16 cellular contexts compared by ENCODE assay signal in the genomic region with DNA sequence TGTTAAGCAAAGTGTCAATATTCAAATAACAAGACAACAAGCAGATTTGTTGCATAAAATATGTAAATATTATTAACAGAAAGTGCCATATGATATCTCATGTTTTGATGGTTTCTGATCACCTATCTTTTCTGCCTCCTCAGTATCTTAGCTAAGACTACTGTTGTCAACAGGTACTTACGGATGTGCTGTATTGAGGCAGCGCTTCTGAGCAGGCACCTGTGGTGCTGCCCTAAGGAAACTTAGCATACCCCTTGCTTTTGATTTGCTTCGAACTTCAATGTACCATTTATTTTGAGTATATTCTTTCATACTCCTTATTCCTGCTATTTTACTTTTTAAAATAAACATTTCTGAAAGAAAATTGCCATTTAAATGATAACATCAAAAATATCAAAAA. TPM values are rescaled to one million over a fixed set of nuclear protein-coding genes. Genes with fewer than 3 reads are reported as not detected.
DNase-seq lines count a peak whose midpoint lies in the region; ATAC-seq and TF ChIP-seq lines count a peak whose summit lies in the region.
"Had no signal": no experiment of that assay in that cellular context is flagged by ENCODE, and none has a peak within 500 bp of the region (broad histone marks: within the 10 kb centered on the region; RNA-seq: fewer than 3 reads in every experiment).

No MANE protein-coding gene starts in this region.

- intact Hi-C loops in heart left ventricle (cut with DNase I): loop anchor here in 8 of 10 donors (5.0 to 10.0 kb wide), 13 partner anchors 38 to 383 kb away; no protein-coding TSS in a partner anchor
- intact Hi-C loops in left cardiac atrium (cut with DNase I): loop anchor here in 1 of 2 donors (10.0 kb wide), 2 partner anchors 255 to 315 kb away; no protein-coding TSS in a partner anchor
- intact Hi-C loops in Panc1 (cut with micrococcal nuclease; ENCODE audit: unreplicated experiment): loop anchor here (5.0 to 10.0 kb wide), 4 partner anchors 125 to 705 kb away; no protein-coding TSS in a partner anchor
- intact Hi-C loops in right cardiac atrium (cut with DNase I): loop anchor here in 2 of 4 donors (10.0 kb wide), 2 partner anchors 315 to 385 kb away; no protein-coding TSS in a partner anchor
- intact Hi-C loops in testis (cut with DNase I; ENCODE audit: low total_unique reads): no loop called here
- intact Hi-C loops in sciatic nerve (cut with DNase I): no loop called here

- peak overlapping the region in 3 of 12 donors; percentile 1 to 79 (median 17) for H3K4me3 ChIP-seq in heart left ventricle
- no peak overlapping the region for H3K4me3 ChIP-seq in Panc1 (ENCODE audit: low read depth in 2 of 2, low read length in 2 of 2)
- H3K4me3 ChIP-seq in right cardiac atrium (ENCODE audit: low read length): peak overlapping the region; percentile 35
- no peak overlapping the region for H3K4me3 ChIP-seq in testis

- H3K27ac ChIP-seq in heart left ventricle (peak overlapping the region in 9 of 12 donors; percentile 16 to 96 (median 90)), Panc1 (ENCODE audit: low read length) (peak overlapping the region; percentile 99; the same call in 1 of the 2 replicates), right cardiac atrium (ENCODE audit: low read length) (peak overlapping the region; percentile 58), testis (peak overlapping the region; percentile 26 to 93)

- no peak for TF ChIP-seq CTCF in heart left ventricle (IDR thresholded peaks at IDR 0.05)
- TF ChIP-seq CTCF in Panc1 (IDR thresholded peaks at IDR 0.05): no peak
- TF ChIP-seq CTCF in testis (IDR thresholded peaks at IDR 0.05): no peak

- in situ Hi-C loops in Panc1 (cut with HindIII; ENCODE audit: low pct_unique_long_range_greater_than_20kb, low sequenced_read_pairs): no loop called here

- CTCF ChIA-PET in Panc1 (lab: Charles Lee): no interaction called here

- no peak for DNase-seq in heart left ventricle
- DNase-seq in left cardiac atrium: no peak
- no peak for DNase-seq in Panc1 (ENCODE audit: low read depth, low spot score)
- no peak for DNase-seq in right cardiac atrium
- no peak for DNase-seq in testis
- no peak for DNase-seq in sciatic nerve (ENCODE audit: low spot score)
- DNase-seq in NCI-H2107 (lab: John Stamatoyannopoulos, UW): no peak
- DNase-seq: Caco-2, DMS53, NCI-H1092 treated with DMSO at 0.1 percent for 48 hours, NCI-H1694, NCI-H446 treated with DMSO at 0.1 percent for 48 hours, NCI-H82 had no signal

- 77 to 83% (median 80%) methylated on average over 3 of the region's 3 CpGs for WGBS in heart left ventricle, 4 donors
- WGBS in right cardiac atrium: 84% methylated on average over 3 of the region's 3 CpGs
- 86 to 93% methylated on average over 3 of the region's 3 CpGs for WGBS in testis, 2 donors

- H3K4me1 ChIP-seq in heart left ventricle: peaks cover 0 to 57% (median 14%) of the 10 kb centered on the region in 12 donors
- peaks cover 48% of the 10 kb centered on the region for H3K4me1 ChIP-seq in Panc1 (ENCODE audit: control insufficient read depth, insufficient read depth, low read length)
- no peaks in the 10 kb centered on the region for H3K4me1 ChIP-seq in right cardiac atrium (ENCODE audit: control insufficient read depth, insufficient read depth, low read length)
- no peaks in the 10 kb centered on the region for H3K4me1 ChIP-seq in testis
- H3K4me1 ChIP-seq: Caco-2 had no signal

- ATAC-seq in heart left ventricle: no peak
- ATAC-seq in left cardiac atrium: no peak
- ATAC-seq in Panc1: no peak
- ATAC-seq in right cardiac atrium: no peak
- no peak for ATAC-seq in HG03432 (IDR thresholded peaks at IDR 0.05; ENCODE audit: unreplicated experiment)
- no peak for ATAC-seq in sciatic nerve
- ATAC-seq: HCT116 had no signal

- TF ChIP-seq POLR2A in heart left ventricle (IDR thresholded peaks at IDR 0.05) (no peak), testis (IDR thresholded peaks at IDR 0.05) (no peak)

- POLR2A ChIA-PET in Panc1 (lab: Charles Lee): no interaction called here

- H3K9me3 ChIP-seq in heart left ventricle (no peaks in the 10 kb centered on the region), Panc1 (ENCODE audit: control insufficient read depth, insufficient read depth, low read depth, low read length) (no peaks in the 10 kb centered on the region), right cardiac atrium (ENCODE audit: control insufficient read depth, low read length) (no peaks in the 10 kb centered on the region), testis (no peaks in the 10 kb centered on the region)
- H3K9me3 ChIP-seq: Caco-2 had no signal

- H3K36me3 ChIP-seq in heart left ventricle (no peaks in the 10 kb centered on the region), Panc1 (ENCODE audit: control insufficient read depth, insufficient read depth, low read length) (no peaks in the 10 kb centered on the region; the same call in 1 of the 2 replicates), testis (ENCODE audit: low read depth, missing control alignments) (no peaks in the 10 kb centered on the region)

- BruUV-seq in Panc1 (replicated peaks; lab: Mats Ljungman, UMichigan): no TSS peak

- peaks cover 0 to 2% (median 0%) of the 10 kb centered on the region in 9 donors for H3K27me3 ChIP-seq in heart left ventricle
- H3K27me3 ChIP-seq in Panc1 (ENCODE audit: control insufficient read depth, insufficient read depth, low read length): no peaks in the 10 kb centered on the region
- H3K27me3 ChIP-seq in right cardiac atrium (ENCODE audit: control insufficient read depth, insufficient read depth): no peaks in the 10 kb centered on the region
- no peaks in the 10 kb centered on the region for H3K27me3 ChIP-seq in testis

RNA-seq across cellular contexts. Expression of a gene that starts 5.9 kb away (rescaled TPM):
- 10 to 100 TPM in 7 of 9 donors, 1 to 10 TPM in 2; 7.1 to 16.5 (median 12.4) TPM for total RNA-seq in heart left ventricle
- 1 to 10 TPM; 3.0 to 6.2 TPM for polyA plus RNA-seq in heart left ventricle
- total RNA-seq in left cardiac atrium: 10 to 100 TPM in 1 of 2 donors, 1 to 10 TPM in 1; 7.3 to 13.2 TPM
- 19.5 TPM for total RNA-seq in Panc1 (2021; ENCODE audit: unreplicated experiment)
- polyA plus RNA-seq in Panc1 (2012; ENCODE audit: insufficient read length): 6.1 TPM
- 10 to 100 TPM in 2 of 4 donors, 1 to 10 TPM in 2; 9.5 to 13.8 (median 11.6) TPM for total RNA-seq in right cardiac atrium
- polyA plus RNA-seq in right cardiac atrium: 2.7 TPM
- 1 to 10 TPM; 3.6 to 3.9 TPM for total RNA-seq in testis
- polyA plus RNA-seq in testis (ENCODE audit: insufficient read depth, low read depth, low replicate concordance): 3.5 TPM
- total RNA-seq in sciatic nerve: 22.2 TPM
- total RNA-seq: Caco-2 had no signal
- polyA plus RNA-seq: CD14-positive monocyte had no signal

Comparison
In these comparisons a context has a peak if more than half of its experiments do, and no peak if none do; other contexts are left out.
1. intact Hi-C loops: an anchor here in heart left ventricle (5.0 to 10.0 kb wide) and Panc1 (5.0 to 10.0 kb wide); none called in testis and sciatic nerve.